ENCODE assay signal across 2 cellular contexts in genomic region chrX:118002417-118002816, GRCh38.
DNase-seq lines count a peak whose midpoint lies in the region; ATAC-seq, FAIRE-seq and TF ChIP-seq lines count a peak whose summit lies in the region.
"Not testable (repeated sequence)": the region's sequence is repeated elsewhere in the genome, so short reads cannot be mapped to it uniquely, and the experiment has no call there.

No MANE protein-coding gene starts in this region.

- POLR2A ChIA-PET in A549 (lab: Yijun Ruan, JAX); HEK293 (lab: Yijun Ruan, JAX): not testable (repeated sequence)

- CTCF ChIA-PET in A549 (lab: Yijun Ruan, JAX); HEK293 (lab: Yijun Ruan, JAX): not testable (repeated sequence)

- not testable (repeated sequence) for TF ChIP-seq EP300 in A549 (IDR thresholded peaks at IDR 0.05)

- not testable (repeated sequence) for H3K27ac ChIP-seq in A549; HEK293 (ENCODE audit: extremely low read depth, low read depth, low read length)

- not testable (repeated sequence) for H3K36me3 ChIP-seq in HEK293 (ENCODE audit: control insufficient read depth in 2 of 2, insufficient read depth in 1 of 2, low read length in 2 of 2)

- not testable (repeated sequence) for H3K4me1 ChIP-seq in A549; HEK293 (ENCODE audit: control insufficient read depth, insufficient read depth, low read length)

- not testable (repeated sequence) for H3K4me2 ChIP-seq in A549

- not testable (repeated sequence) for ATAC-seq in A549

- TF ChIP-seq RAD21 in A549 (conservative IDR thresholded peaks at IDR 0.05 in 1 of 2, IDR thresholded peaks at IDR 0.05 in 1 of 2): not testable (repeated sequence)

- DNase-seq in A549 (ENCODE audit: low read depth in 1 of 2, low spot score in 1 of 2): not testable (repeated sequence)

- 49% methylated on average over 4 of the region's 6 CpGs for WGBS in A549 (ENCODE audit: missing lambda C conversion rate)

- H3K4me3 ChIP-seq in A549; HEK293 (ENCODE audit: low read depth, low read length): not testable (repeated sequence)

- H3K9me3 ChIP-seq in A549; HEK293 (ENCODE audit: control insufficient read depth, insufficient read depth, low read depth, low read length): not testable (repeated sequence)

- FAIRE-seq in A549 (lab: Jason Lieb, UNC): not testable (repeated sequence)

- not testable (repeated sequence) for TF ChIP-seq CTCF in A549 (IDR thresholded peaks at IDR 0.05); HEK293 (tag by site-specific recombination; IDR thresholded peaks at IDR 0.05)

- not testable (repeated sequence) for TF ChIP-seq POLR2A in A549 (IDR thresholded peaks at IDR 0.05; ENCODE audit: low read length)

TF ChIP-seq in A549, 52 proteins besides CTCF, POLR2A, EP300 and RAD21:
- TF ChIP-seq ZC3H11A (IDR thresholded peaks at IDR 0.05): peak; percentile 48

TF ChIP-seq in HEK293, 187 proteins besides CTCF, POLR2A, EP300 and RAD21 (continues in another document):
- peak; percentile 86 for TF ChIP-seq ZNF394 (tag by site-specific recombination; IDR thresholded peaks at IDR 0.05; ENCODE audit: borderline replicate concordance)
- TF ChIP-seq ZNF138 (tag by site-specific recombination; IDR thresholded peaks at IDR 0.05; ENCODE audit: borderline replicate concordance): 0 out of 2 replicates have a peak, but pooled peaks have one; percentile 38
- TF ChIP-seq ZNF426 (tag by site-specific recombination; IDR thresholded peaks at IDR 0.05): peak; percentile 91
- TF ChIP-seq ZNF501 (tag by site-specific recombination; IDR thresholded peaks at IDR 0.05): 0 out of 2 replicates have a peak, but pooled peaks have one; percentile 49
- peak; percentile 55; the same call in 1 of the 2 replicates for TF ChIP-seq KLF7 (tag by site-specific recombination; IDR thresholded peaks at IDR 0.05; ENCODE audit: borderline replicate concordance)
- peak; percentile 24; the same call in 1 of the 2 replicates for TF ChIP-seq GLI2 (tag by site-specific recombination; IDR thresholded peaks at IDR 0.05; ENCODE audit: borderline replicate concordance, low read depth)
- TF ChIP-seq ZNF518A (tag by site-specific recombination; conservative IDR thresholded peaks at IDR 0.05; ENCODE audit: low read depth): peak; percentile 88
- peak; percentile 92 for TF ChIP-seq ZNF555 (tag by site-specific recombination; conservative IDR thresholded peaks at IDR 0.05)
- TF ChIP-seq ZNF629 (tag by site-specific recombination; IDR thresholded peaks at IDR 0.05): 0 out of 2 replicates have a peak, but pooled peaks have one; percentile 28
- TF ChIP-seq ZNF266 (tag by site-specific recombination; IDR thresholded peaks at IDR 0.05; ENCODE audit: low read depth): peak; percentile 79
- TF ChIP-seq ZNF140 (tag by site-specific recombination; IDR thresholded peaks at IDR 0.05): peak; percentile 86
- TF ChIP-seq ZNF354C (tag by site-specific recombination; IDR thresholded peaks at IDR 0.05; ENCODE audit: borderline replicate concordance, low read depth): 0 out of 2 replicates have a peak, but pooled peaks have one; percentile 35
- TF ChIP-seq ZNF639 (tag by site-specific recombination; IDR thresholded peaks at IDR 0.05): 0 out of 2 replicates have a peak, but pooled peaks have one; percentile 36
- TF ChIP-seq ZBTB21 (tag by site-specific recombination; IDR thresholded peaks at IDR 0.05): peak; percentile 57; the same call in 1 of the 2 replicates
- peak; percentile 76; the same call in 1 of the 2 replicates for TF ChIP-seq ZNF202 (tag by site-specific recombination; IDR thresholded peaks at IDR 0.05; ENCODE audit: borderline replicate concordance)
- TF ChIP-seq ZNF529 (tag by site-specific recombination; IDR thresholded peaks at IDR 0.05; ENCODE audit: insufficient replicate concordance): peak; percentile 14
- TF ChIP-seq ZNF433 (tag by site-specific recombination; IDR thresholded peaks at IDR 0.05; ENCODE audit: low read depth): peak; percentile 63
- peak; percentile 57; the same call in 1 of the 2 replicates for TF ChIP-seq ZXDB (tag by site-specific recombination; IDR thresholded peaks at IDR 0.05)
- TF ChIP-seq, protein P1, sequence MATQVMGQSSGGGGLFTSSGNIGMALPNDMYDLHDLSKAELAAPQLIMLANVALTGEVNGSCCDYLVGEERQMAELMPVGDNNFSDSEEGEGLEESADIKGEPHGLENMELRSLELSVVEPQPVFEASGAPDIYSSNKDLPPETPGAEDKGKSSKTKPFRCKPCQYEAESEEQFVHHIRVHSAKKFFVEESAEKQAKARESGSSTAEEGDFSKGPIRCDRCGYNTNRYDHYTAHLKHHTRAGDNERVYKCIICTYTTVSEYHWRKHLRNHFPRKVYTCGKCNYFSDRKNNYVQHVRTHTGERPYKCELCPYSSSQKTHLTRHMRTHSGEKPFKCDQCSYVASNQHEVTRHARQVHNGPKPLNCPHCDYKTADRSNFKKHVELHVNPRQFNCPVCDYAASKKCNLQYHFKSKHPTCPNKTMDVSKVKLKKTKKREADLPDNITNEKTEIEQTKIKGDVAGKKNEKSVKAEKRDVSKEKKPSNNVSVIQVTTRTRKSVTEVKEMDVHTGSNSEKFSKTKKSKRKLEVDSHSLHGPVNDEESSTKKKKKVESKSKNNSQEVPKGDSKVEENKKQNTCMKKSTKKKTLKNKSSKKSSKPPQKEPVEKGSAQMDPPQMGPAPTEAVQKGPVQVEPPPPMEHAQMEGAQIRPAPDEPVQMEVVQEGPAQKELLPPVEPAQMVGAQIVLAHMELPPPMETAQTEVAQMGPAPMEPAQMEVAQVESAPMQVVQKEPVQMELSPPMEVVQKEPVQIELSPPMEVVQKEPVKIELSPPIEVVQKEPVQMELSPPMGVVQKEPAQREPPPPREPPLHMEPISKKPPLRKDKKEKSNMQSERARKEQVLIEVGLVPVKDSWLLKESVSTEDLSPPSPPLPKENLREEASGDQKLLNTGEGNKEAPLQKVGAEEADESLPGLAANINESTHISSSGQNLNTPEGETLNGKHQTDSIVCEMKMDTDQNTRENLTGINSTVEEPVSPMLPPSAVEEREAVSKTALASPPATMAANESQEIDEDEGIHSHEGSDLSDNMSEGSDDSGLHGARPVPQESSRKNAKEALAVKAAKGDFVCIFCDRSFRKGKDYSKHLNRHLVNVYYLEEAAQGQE (tag by site-specific recombination; IDR thresholded peaks at IDR 0.05): peak; percentile 24; the same call in 1 of the 2 replicates
- TF ChIP-seq GFI1B (tag by site-specific recombination; IDR thresholded peaks at IDR 0.05): peak; percentile 58; the same call in 1 of the 2 replicates
- TF ChIP-seq ZNF558 (tag by site-specific recombination; IDR thresholded peaks at IDR 0.05): 0 out of 2 replicates have a peak, but pooled peaks have one; percentile 23
- TF ChIP-seq ZNF560 (tag by site-specific recombination; IDR thresholded peaks at IDR 0.05; ENCODE audit: borderline replicate concordance): peak; percentile 65; the same call in 1 of the 2 replicates
- TF ChIP-seq ZNF510 (tag by site-specific recombination; IDR thresholded peaks at IDR 0.05; ENCODE audit: insufficient replicate concordance): peak; percentile 80
- peak; percentile 66 for TF ChIP-seq ZNF623 (tag by site-specific recombination; IDR thresholded peaks at IDR 0.05)
